13 cellular contexts compared by ENCODE assay signal in genomic region chr6:139547082-139547776, GRCh38.
DNase-seq lines count a peak whose midpoint lies in the region; ATAC-seq, FAIRE-seq and TF ChIP-seq lines count a peak whose summit lies in the region.
"Had no signal": no experiment of that assay in that cellular context is flagged by ENCODE, and none has a peak within 500 bp of the region (broad histone marks: within the 10 kb centered on the region; RNA-seq: fewer than 3 reads in every experiment).

No MANE protein-coding gene starts in this region.

- CTCF ChIA-PET in IMR-90 (lab: Yijun Ruan, JAX) = interaction anchor here (1.0 to 1.1 kb wide), 2 partner anchors 31 to 297 kb away, joined by 3 read pairs; no protein-coding TSS in a partner anchor
- CTCF ChIA-PET in K562 (lab: Yijun Ruan, JAX; ENCODE audit: low intra/inter-chr PET ratio) = no interaction called here

- H3K27ac Mint-ChIP-seq in naive thymus-derived CD8-positive, alpha-beta T cell = no peak overlapping the region
- H3K27ac Mint-ChIP-seq: activated naive CD8-positive, alpha-beta T cell treated with anti-CD3 and anti-CD28 coated beads for 36 hours had no signal

- TF ChIP-seq POLR2A in IMR-90 (IDR thresholded peaks at IDR 0.05; ENCODE audit: low read depth, low read length) (no peak), K562 (conservative IDR thresholded peaks at IDR 0.05) (no peak), testis (IDR thresholded peaks at IDR 0.05) (no peak)

- H2AK5ac ChIP-seq in IMR-90 (ENCODE audit: low read depth, low read length) = no peak overlapping the region
- no peak overlapping the region for H2AK5ac ChIP-seq in mesenchymal stem cell (ENCODE audit: low read length, severe bottlenecking)

- DNase-seq in IMR-90 (no peak), K562 (ENCODE audit: extremely low read depth in 1 of 4, low spot score in 3 of 4) (no peak), mesenchymal stem cell (peak; percentile 35), testis (no peak), COR-L47 (lab: John Stamatoyannopoulos, UW) (no peak), putamen (ENCODE audit: low spot score) (no peak), NCI-H2171 treated with DMSO at 0.1 percent for 48 hours (lab: John Stamatoyannopoulos, UW) (no peak)
- DNase-seq in naive thymus-derived CD8-positive, alpha-beta T cell = no peak
- DNase-seq: activated naive CD8-positive, alpha-beta T cell treated with anti-CD3 and anti-CD28 coated beads for 36 hours; NCI-H526 treated with DMSO at 0.1 percent for 48 hours; stimulated activated CD8-positive, alpha-beta memory T cell treated with anti-CD3 and anti-CD28 coated beads, Interleukin-4, amount 100 ng/mL, for 48 hours; T-helper 1 cell had no signal

- peak overlapping the region; percentile 56; the same call in 1 of the 3 replicates for H2BK15ac ChIP-seq in IMR-90 (ENCODE audit: low read depth, low read length)
- H2BK15ac ChIP-seq in mesenchymal stem cell (ENCODE audit: low read depth, poor library complexity, severe bottlenecking) = no peak overlapping the region

- peak overlapping the region; percentile 75; the same call in 1 of the 2 replicates for H4K5ac ChIP-seq in IMR-90 (ENCODE audit: low read depth, low read length)

- H4K20me1 ChIP-seq in IMR-90 (ENCODE audit: insufficient read depth, low read length) (no peaks in the 10 kb centered on the region), K562 (replicated peaks; ENCODE audit: control insufficient read depth, insufficient read depth, low read length) (no peaks in the 10 kb centered on the region)

- H3K4me1 ChIP-seq in IMR-90 (ENCODE audit: control insufficient read depth, insufficient read depth, low read length) (peaks cover 16% of the 10 kb centered on the region), K562 (replicated peaks in 1 of 2; ENCODE audit: control insufficient read depth in 2 of 2, insufficient read depth in 2 of 2, low read length in 2 of 2) (peaks cover 3 to 28% of the 10 kb centered on the region in 2 experiments; a peak in 3 of 5 replicates), mesenchymal stem cell (ENCODE audit: control insufficient read depth, insufficient read depth, low read depth, low read length) (peaks cover 1% of the 10 kb centered on the region), testis (peaks cover 13% of the 10 kb centered on the region)

- no peaks in the 10 kb centered on the region for H3K27me3 ChIP-seq in IMR-90 (ENCODE audit: control insufficient read depth, insufficient read depth, low read length)
- no peaks in the 10 kb centered on the region for H3K27me3 ChIP-seq in K562 (ENCODE audit: control insufficient read depth in 2 of 2, insufficient read depth in 2 of 2, low read length in 2 of 2)
- no peaks in the 10 kb centered on the region for H3K27me3 ChIP-seq in mesenchymal stem cell (ENCODE audit: control insufficient read depth in 1 of 2, insufficient read depth in 1 of 2, low read length in 2 of 2)
- no peaks in the 10 kb centered on the region for H3K27me3 ChIP-seq in testis

- H2AFZ ChIP-seq in IMR-90 (replicated peaks; ENCODE audit: low read length, poor library complexity) = no peak overlapping the region
- peak overlapping the region; percentile 86 for H2AFZ ChIP-seq in K562 (ENCODE audit: low read depth, low read length)
- H2AFZ ChIP-seq in mesenchymal stem cell (ENCODE audit: low read depth, low read length) = no peak overlapping the region

- no peaks in the 10 kb centered on the region for H3K36me3 ChIP-seq in IMR-90 (ENCODE audit: control insufficient read depth, insufficient read depth, low read length)
- no peaks in the 10 kb centered on the region for H3K36me3 ChIP-seq in K562 (ENCODE audit: control insufficient read depth, insufficient read depth, low read length)
- H3K36me3 ChIP-seq in mesenchymal stem cell (ENCODE audit: control insufficient read depth in 1 of 2, insufficient read depth in 2 of 2, low read depth in 1 of 2, low read length in 2 of 2) = no peaks in the 10 kb centered on the region
- H3K36me3 ChIP-seq in testis (ENCODE audit: low read depth, missing control alignments) = no peaks in the 10 kb centered on the region

- no CpG with 5 or more reads among the region's 4 CpGs for WGBS in IMR-90 (ENCODE audit: extremely low coverage in 2 of 2, insufficient read length in 1 of 2), 2 experiments
- 53% methylated on average over 4 of the region's 4 CpGs for WGBS in K562 (ENCODE audit: insufficient coverage, low coverage, missing lambda C conversion rate)
- 74% methylated on average over 4 of the region's 4 CpGs for WGBS in mesenchymal stem cell
- WGBS in testis, 2 donors = 53 to 56% methylated on average over 4 of the region's 4 CpGs

- 0 out of 2 replicates have a peak overlapping the region, but pooled peaks have one; percentile 33 for H3K23ac ChIP-seq in IMR-90 (ENCODE audit: low read depth, low read length)
- no peak overlapping the region for H3K23ac ChIP-seq in mesenchymal stem cell (ENCODE audit: low read length in 2 of 2)

- H3K27ac ChIP-seq in IMR-90 (ENCODE audit: insufficient read depth, low read length) (peak overlapping the region; percentile 32; the same call in 1 of the 2 replicates), K562 (ENCODE audit: extremely low read depth, low read depth, low read length) (peak overlapping the region; percentile 31; the same call in 2 of the 3 replicates), mesenchymal stem cell (ENCODE audit: low read length, poor library complexity, severe bottlenecking) (peak overlapping the region; percentile 26), testis (peak overlapping the region; percentile 4 to 34)

- ATAC-seq in IMR-90 (ENCODE audit: low read depth) (peak; percentile 52; the same call in 1 of the 2 replicates), K562 (peak; percentile 54)
- no peak for ATAC-seq in naive thymus-derived CD8-positive, alpha-beta T cell
- ATAC-seq: GM12878 had no signal

- no peak for FAIRE-seq in K562 (lab: Jason Lieb, UNC)
- FAIRE-seq: GM12878 had no signal

- H3K9ac ChIP-seq in IMR-90 (ENCODE audit: low read depth, low read length) = no peak overlapping the region; the same call in 1 of the 2 replicates
- peak overlapping the region in 1 of 2 experiments; percentile 21; a peak in 1 of 4 replicates for H3K9ac ChIP-seq in K562 (ENCODE audit: insufficient read depth in 1 of 2, low read depth in 2 of 2, low read length in 2 of 2)
- peak overlapping the region; percentile 73 for H3K9ac ChIP-seq in mesenchymal stem cell (ENCODE audit: low read length)

- no peak overlapping the region for H3K4me3 Mint-ChIP-seq in naive thymus-derived CD8-positive, alpha-beta T cell
- H3K4me3 Mint-ChIP-seq: activated naive CD8-positive, alpha-beta T cell treated with anti-CD3 and anti-CD28 coated beads for 36 hours had no signal

- no peaks in the 10 kb centered on the region; the same call in 1 of the 2 replicates for H3K9me1 ChIP-seq in IMR-90 (ENCODE audit: insufficient read depth, low read length)
- no peaks in the 10 kb centered on the region for H3K9me1 ChIP-seq in K562 (ENCODE audit: control insufficient read depth, insufficient read depth, low read length)

- no peaks in the 10 kb centered on the region for H3K79me2 ChIP-seq in K562 (ENCODE audit: control insufficient read depth, insufficient read depth, low read length)

- no peaks in the 10 kb centered on the region for H3K36me3 Mint-ChIP-seq in naive thymus-derived CD8-positive, alpha-beta T cell
- H3K36me3 Mint-ChIP-seq: activated naive CD8-positive, alpha-beta T cell treated with anti-CD3 and anti-CD28 coated beads for 36 hours had no signal

- BruUV-seq in IMR-90 (replicated peaks; lab: Mats Ljungman, UMichigan) (no TSS peak), K562 (replicated peaks; lab: Mats Ljungman, UMichigan) (no TSS peak)

- no peak overlapping the region for H2AK9ac ChIP-seq in IMR-90 (replicated peaks; ENCODE audit: low read depth, low read length, poor library complexity)

- H3K9me3 ChIP-seq in IMR-90 (ENCODE audit: control insufficient read depth, insufficient read depth, low read length) (no peaks in the 10 kb centered on the region), K562 (replicated peaks; ENCODE audit: control insufficient read depth, insufficient read depth, low read depth, low read length) (no peaks in the 10 kb centered on the region), mesenchymal stem cell (ENCODE audit: control insufficient read depth, low read length) (no peaks in the 10 kb centered on the region), testis (no peaks in the 10 kb centered on the region)

- intact Hi-C loops in IMR-90 (cut with micrococcal nuclease) = no loop called here
- intact Hi-C loops in K562 (cut with micrococcal nuclease) = no loop called here
- intact Hi-C loops in testis (cut with DNase I; ENCODE audit: low total_unique reads) = no loop called here

- no peak overlapping the region for H2BK12ac ChIP-seq in mesenchymal stem cell (ENCODE audit: low read length in 2 of 2)

- peak overlapping the region; percentile 46 for H4K91ac ChIP-seq in IMR-90 (ENCODE audit: insufficient read depth, low read depth, low read length)
- no peak overlapping the region for H4K91ac ChIP-seq in mesenchymal stem cell (ENCODE audit: low read length)

- H2BK20ac ChIP-seq in IMR-90 (ENCODE audit: low read depth, low read length) = peak overlapping the region; percentile 27; the same call in 1 of the 2 replicates

- no peak overlapping the region for H3K56ac ChIP-seq in IMR-90 (ENCODE audit: extremely low read depth, insufficient read depth, low read length)

- TF ChIP-seq EP300 in K562 (IDR thresholded peaks at IDR 0.05; ENCODE audit: low read length) = no peak

- no peak for TF ChIP-seq CTCF in IMR-90 (conservative IDR thresholded peaks at IDR 0.05; ENCODE audit: low read depth, low read length)
- no peak for TF ChIP-seq CTCF in K562 (IDR thresholded peaks at IDR 0.05 in 2 of 3, conservative IDR thresholded peaks at IDR 0.05 in 1 of 3; ENCODE audit: insufficient read depth in 2 of 3, low read depth in 1 of 3, low read length in 3 of 3)
- no peak for TF ChIP-seq CTCF in testis (IDR thresholded peaks at IDR 0.05)

- H3K9me3 Mint-ChIP-seq in naive thymus-derived CD8-positive, alpha-beta T cell = peaks cover 0 to 2% (median 0%) of the 10 kb centered on the region in 9 donors
- H3K9me3 Mint-ChIP-seq: activated naive CD8-positive, alpha-beta T cell treated with anti-CD3 and anti-CD28 coated beads for 36 hours had no signal

- dilution Hi-C loops in IMR-90 (cut with HindIII; ENCODE audit: low sequenced_read_pairs, unreplicated experiment) = no loop called here

- in situ Hi-C loops in IMR-90 (cut with MboI; ENCODE audit: low sequenced_read_pairs) (no loop called here), K562 (cut with MboI) (no loop called here)

- H3K14ac ChIP-seq in IMR-90 (replicated peaks; ENCODE audit: low read depth, low read length) = no peak overlapping the region; the same call in 1 of the 2 replicates
- H3K14ac ChIP-seq in mesenchymal stem cell (ENCODE audit: low read length in 2 of 2) = no peak overlapping the region

- H2BK120ac ChIP-seq in IMR-90 (ENCODE audit: low read depth, low read length) (peak overlapping the region; percentile 44), mesenchymal stem cell (ENCODE audit: low read depth, low read length) (no peak overlapping the region)

- peak overlapping the region; percentile 82 for H3K4me2 ChIP-seq in IMR-90 (ENCODE audit: low read depth, low read length)
- H3K4me2 ChIP-seq in K562 (ENCODE audit: insufficient read depth, low read length) = no peak overlapping the region
- H3K4me2 ChIP-seq in mesenchymal stem cell (ENCODE audit: low read length, poor library complexity, severe bottlenecking) = no peak overlapping the region

- H3K27me3 Mint-ChIP-seq in naive thymus-derived CD8-positive, alpha-beta T cell = peaks cover 0 to 5% (median 0%) of the 10 kb centered on the region in 5 donors
- H3K27me3 Mint-ChIP-seq: activated naive CD8-positive, alpha-beta T cell treated with anti-CD3 and anti-CD28 coated beads for 36 hours had no signal

- H3K4me3 ChIP-seq in IMR-90 (ENCODE audit: insufficient read depth, low read depth, low read length) (no peak overlapping the region), K562 (no peak overlapping the region), mesenchymal stem cell (ENCODE audit: insufficient read depth in 1 of 2, low read depth in 1 of 2, low read length in 2 of 2) (peak overlapping the region in 1 of 2 experiments; percentile 22), testis (no peak overlapping the region)
- H3K4me3 ChIP-seq: GM12878 had no signal

- H3K4ac ChIP-seq in IMR-90 (ENCODE audit: low read depth, low read length) (peak overlapping the region; percentile 62), mesenchymal stem cell (ENCODE audit: low read depth in 1 of 2, low read length in 2 of 2) (peak overlapping the region in 1 of 2 experiments; percentile 67)

- POLR2A ChIA-PET in IMR-90 (lab: Charles Lee; ENCODE audit: unreplicated experiment) = interaction anchor here (0.9 to 1.4 kb wide), 2 partner anchors 173 to 174 kb away, joined by 3 to 4 read pairs; partner anchors contain the start of gene CITED2
- POLR2A ChIA-PET in K562 (lab: Yijun Ruan, JAX) = interaction anchor here (1.1 to 3.6 kb wide), 3 partner anchors 13 to 173 kb away, joined by 5 to 12 read pairs (median 6); partner anchors contain the start of gene CITED2
- POLR2A ChIA-PET in naive thymus-derived CD8-positive, alpha-beta T cell (lab: Charles Lee) = no interaction called here

- peak overlapping the region; percentile 29 to 63; a peak in 3 of 4 replicates for H4K8ac ChIP-seq in IMR-90 (ENCODE audit: low read depth in 2 of 2, low read length in 2 of 2)
- H4K8ac ChIP-seq in mesenchymal stem cell (ENCODE audit: low read length) = no peak overlapping the region

- H2BK5ac ChIP-seq in IMR-90 (ENCODE audit: low read depth, low read length, poor library complexity, severe bottlenecking) = peak overlapping the region; percentile 42
- no peak overlapping the region for H2BK5ac ChIP-seq in mesenchymal stem cell (ENCODE audit: low read depth, low read length, poor library complexity, severe bottlenecking)

- no peak for TF ChIP-seq RAD21 in IMR-90 (IDR thresholded peaks at IDR 0.05; ENCODE audit: low read length)
- TF ChIP-seq RAD21 in K562 (CRISPR knock-in tag; conservative IDR thresholded peaks at IDR 0.05 in 1 of 2, IDR thresholded peaks at IDR 0.05 in 1 of 2) = no peak

- H3K4me1 Mint-ChIP-seq in naive thymus-derived CD8-positive, alpha-beta T cell = no peaks in the 10 kb centered on the region
- H3K4me1 Mint-ChIP-seq: activated naive CD8-positive, alpha-beta T cell treated with anti-CD3 and anti-CD28 coated beads for 36 hours had no signal

- H3K79me1 ChIP-seq in IMR-90 (ENCODE audit: low read depth in 1 of 2, low read length in 2 of 2) (no peaks in the 10 kb centered on the region), mesenchymal stem cell (replicated peaks; ENCODE audit: low read length, poor library complexity, severe bottlenecking) (no peaks in the 10 kb centered on the region)

- H3K18ac ChIP-seq in IMR-90 (ENCODE audit: low read depth, low read length) = peak overlapping the region; percentile 76
- peak overlapping the region in 1 of 2 experiments; percentile 54 for H3K18ac ChIP-seq in mesenchymal stem cell (ENCODE audit: low read depth in 1 of 2, low read length in 2 of 2)

Comparison
In these comparisons a context has a peak if more than half of its experiments do, and no peak if none do; other contexts are left out.
1. ATAC-seq: peak in IMR-90 (single experiment) and K562 (single experiment); none in naive thymus-derived CD8-positive, alpha-beta T cell (0 of 2).
2. Peak in every context shown above with its lines, with median percentiles within 50 percentile points of each other: H3K27ac ChIP-seq.